15 cellular contexts compared by ENCODE assay signal in genomic region chr10:29598861-29599311, GRCh38. TPM values are rescaled to one million over a fixed set of nuclear protein-coding genes. Genes with fewer than 3 reads are reported as not detected.
DNase-seq lines count a peak whose midpoint lies in the region; TF ChIP-seq lines count a peak whose summit lies in the region.
"Had no signal": no experiment of that assay in that cellular context is flagged by ENCODE, and none has a peak within 500 bp of the region (broad histone marks: within the 10 kb centered on the region; RNA-seq: fewer than 3 reads in every experiment).

No MANE protein-coding gene starts in this region.

- DNase-seq in ecto neural progenitor cell (ENCODE audit: low spot score): peak; percentile 22
- DNase-seq in left kidney (ENCODE audit: low read depth, low spot score): peak; percentile 53
- DNase-seq in cerebellum (ENCODE audit: low spot score): no peak
- DNase-seq in COLO668 (lab: John Stamatoyannopoulos, UW; ENCODE audit: unreplicated experiment): no peak
- DNase-seq in DMS53 treated with DMSO at 0.1 percent for 48 hours (lab: John Stamatoyannopoulos, UW; ENCODE audit: unreplicated experiment): no peak
- no peak for DNase-seq in effector CD4-positive, alpha-beta T cell
- DNase-seq: activated T-cell treated with anti-CD3 and anti-CD28 coated beads, Interleukin-2, amount 50 U/mL, for 72 hours; CD8-positive, alpha-beta memory T cell; effector memory CD4-positive, alpha-beta T cell; MM.1S; stimulated activated CD4-positive, alpha-beta T cell treated with anti-CD3 and anti-CD28 coated beads, Interleukin-15, amount 100 ng/mL, for 24 hours; stimulated activated naive CD8-positive, alpha-beta T cell treated with anti-CD3 and anti-CD28 coated beads, Interleukin-15, amount 100 ng/mL, for 72 hours had no signal

- H3K4me3 ChIP-seq in HEK293 (ENCODE audit: low read depth, low read length): no peak overlapping the region
- no peak overlapping the region for H3K4me3 ChIP-seq in skin epidermis
- H3K4me3 ChIP-seq: HAP-1 had no signal

- H3K9me3 ChIP-seq in HEK293 (ENCODE audit: control insufficient read depth, insufficient read depth, low read depth, low read length): no peaks in the 10 kb centered on the region
- H3K9me3 ChIP-seq: HAP-1 had no signal

- no peak for TF ChIP-seq CTCF in HEK293 (tag by site-specific recombination; IDR thresholded peaks at IDR 0.05)

- no peaks in the 10 kb centered on the region for H3K36me3 ChIP-seq in HEK293 (ENCODE audit: control insufficient read depth in 2 of 2, insufficient read depth in 1 of 2, low read length in 2 of 2)
- H3K36me3 ChIP-seq: HAP-1 had no signal

- H3K4me1 ChIP-seq in HEK293 (ENCODE audit: control insufficient read depth, insufficient read depth, low read length): no peaks in the 10 kb centered on the region

- H3K27ac ChIP-seq in HEK293 (ENCODE audit: extremely low read depth, low read depth, low read length) (no peak overlapping the region), skin epidermis (peak overlapping the region in 19 of 21 experiments; percentile 49 to 81 (median 68))

- CTCF ChIA-PET in HEK293 (lab: Yijun Ruan, JAX): interaction anchor here (0.5 to 1.1 kb wide), 2 partner anchors 30 to 81 kb away, joined by 3 read pairs; no protein-coding TSS in a partner anchor

- POLR2A ChIA-PET in HEK293 (lab: Yijun Ruan, JAX): interaction anchor here (0.5 kb wide), 1 partner anchor 49 kb away, joined by 5 read pairs; no protein-coding TSS in a partner anchor

TF ChIP-seq in HEK293, 187 proteins besides CTCF, POLR2A, EP300 and RAD21:
- TF ChIP-seq ZNF449 (tag by site-specific recombination; IDR thresholded peaks at IDR 0.05) (0 out of 2 replicates have a peak, but pooled peaks have one; percentile 54), ZNF221 (tag by site-specific recombination; IDR thresholded peaks at IDR 0.05; ENCODE audit: borderline replicate concordance) (no peak)

RNA-seq across cellular contexts. Expression of gene SVIL, which starts 35.9 kb away (rescaled TPM):
- 46.3 TPM for total RNA-seq in cerebellum

Comparison
In these comparisons a context has a peak if more than half of its experiments do, and no peak if none do; other contexts are left out.
1. DNase-seq: peak in ecto neural progenitor cell (single experiment) and left kidney (single experiment); none in cerebellum (single experiment), COLO668 (single experiment), DMS53 treated with DMSO at 0.1 percent for 48 hours (single experiment) and effector CD4-positive, alpha-beta T cell (single experiment).